23 cellular contexts compared by ENCODE assay signal in genomic region chr5:12934722-12935121, GRCh38.
DNase-seq lines count a peak whose midpoint lies in the region; ATAC-seq and TF ChIP-seq lines count a peak whose summit lies in the region.
"Had no signal": no experiment of that assay in that cellular context is flagged by ENCODE, and none has a peak within 500 bp of the region (broad histone marks: within the 10 kb centered on the region; RNA-seq: fewer than 3 reads in every experiment).

No MANE protein-coding gene starts in this region.

- H3K4me3 Mint-ChIP-seq in endothelial cell (ENCODE audit: unreplicated experiment): no peak overlapping the region
- H3K4me3 Mint-ChIP-seq: activated CD8-positive, alpha-beta memory T cell treated with anti-CD3 and anti-CD28 coated beads, Interleukin-2, amount 10 ng/mL, durations not matched to agents 7 days and 5 days; activated naive CD8-positive, alpha-beta T cell treated with anti-CD3 and anti-CD28 coated beads, Interleukin-2, amount 10 ng/mL, durations not matched to agents 7 days and 5 days; B cell; naive thymus-derived CD8-positive, alpha-beta T cell had no signal

- no peaks in the 10 kb centered on the region for H3K27me3 ChIP-seq in PC-9 (ENCODE audit: insufficient read depth, low read depth)
- H3K27me3 ChIP-seq: ovary, thyroid gland had no signal

- DNase-seq in DMS53 treated with DMSO at 0.1 percent for 48 hours (lab: John Stamatoyannopoulos, UW; ENCODE audit: unreplicated experiment): peak; percentile 91
- DNase-seq in HT1080 (ENCODE audit: low read depth): peak; percentile 76
- DNase-seq in PC-9: peak; percentile 48 to 69
- DNase-seq in sciatic nerve (ENCODE audit: low spot score): no peak
- no peak for DNase-seq in G401 (ENCODE audit: low spot score)
- DNase-seq in endothelial cell (ENCODE audit: low spot score): no peak
- DNase-seq: activated CD4-positive, alpha-beta T cell treated with anti-CD3 and anti-CD28 coated beads for 4 hours; activated CD8-positive, alpha-beta memory T cell treated with anti-CD3 and anti-CD28 coated beads, Interleukin-2, amount 10 ng/mL, durations not matched to agents 7 days and 5 days; activated naive CD8-positive, alpha-beta T cell treated with anti-CD3 and anti-CD28 coated beads, Interleukin-2, amount 10 ng/mL, durations not matched to agents 7 days and 5 days; Calu3; GDM1; HCEC 1CT; mesendoderm; MV-4-11; naive thymus-derived CD8-positive, alpha-beta T cell; NCI-H2029; ovary; stimulated activated naive CD4-positive, alpha-beta T cell treated with Interleukin-2 at 50 U/mL for 16 hours; thyroid gland had no signal

- in situ Hi-C loops in G401 (cut with HindIII; ENCODE audit: low sequenced_read_pairs): no loop called here

- POLR2A ChIA-PET in PC-9 (lab: Charles Lee; ENCODE audit: unreplicated experiment): no interaction called here

- H3K36me3 ChIP-seq in PC-9 (ENCODE audit: low read depth): no peaks in the 10 kb centered on the region
- H3K36me3 ChIP-seq: ovary, thyroid gland had no signal

- H3K9me3 ChIP-seq in PC-9 (ENCODE audit: insufficient read depth, low read depth): no peaks in the 10 kb centered on the region
- H3K9me3 ChIP-seq: ovary, thyroid gland had no signal

- no peak overlapping the region for H3K4me2 ChIP-seq in PC-9

- H3K79me2 ChIP-seq in PC-9 (ENCODE audit: low read depth): no peaks in the 10 kb centered on the region

- H3K9me2 ChIP-seq in PC-9 (ENCODE audit: insufficient read depth): no peaks in the 10 kb centered on the region

- H3K9me3 Mint-ChIP-seq in endothelial cell (ENCODE audit: unreplicated experiment): no peaks in the 10 kb centered on the region

- intact Hi-C loops in PC-9 (cut with micrococcal nuclease; ENCODE audit: unreplicated experiment) (no loop called here), sciatic nerve (cut with DNase I) (no loop called here)

- no peaks in the 10 kb centered on the region for H3F3A ChIP-seq in PC-9 (ENCODE audit: insufficient read depth, low read depth)

- CTCF ChIA-PET in PC-9 (lab: Charles Lee): no interaction called here

- no peak overlapping the region for H3K4me3 ChIP-seq in PC-9
- H3K4me3 ChIP-seq: ovary, thyroid gland had no signal

- peak; percentile 87 for ATAC-seq in esophagus mucosa
- no peak for ATAC-seq in sciatic nerve
- no peak for ATAC-seq in GM18867 (IDR thresholded peaks at IDR 0.05; ENCODE audit: unreplicated experiment)
- ATAC-seq: activated CD8-positive, alpha-beta memory T cell treated with anti-CD3 and anti-CD28 coated beads, Interleukin-2, amount 10 ng/mL, durations not matched to agents 7 days and 5 days; naive thymus-derived CD8-positive, alpha-beta T cell had no signal

- no peak overlapping the region for H3K27ac Mint-ChIP-seq in endothelial cell (ENCODE audit: unreplicated experiment)
- H3K27ac Mint-ChIP-seq: activated CD8-positive, alpha-beta memory T cell treated with anti-CD3 and anti-CD28 coated beads, Interleukin-2, amount 10 ng/mL, durations not matched to agents 7 days and 5 days; activated naive CD8-positive, alpha-beta T cell treated with anti-CD3 and anti-CD28 coated beads, Interleukin-2, amount 10 ng/mL, durations not matched to agents 7 days and 5 days; activated T-helper 2 cell treated with anti-CD3 and anti-CD28 coated beads, Interferon-gamma antibody, Interleukin-2, Interleukin-4, amounts not matched to agents 10 μg/mL and 5 μg/mL and 100 μg/mL, durations not matched to agents 14 hours and 24 hours and 36 hours; B cell; naive thymus-derived CD8-positive, alpha-beta T cell had no signal

- TF ChIP-seq CTCF in PC-9 (conservative IDR thresholded peaks at IDR 0.05): no peak
- no peak for TF ChIP-seq CTCF in endothelial cell (IDR thresholded peaks at IDR 0.05; ENCODE audit: unreplicated experiment)

- H3K27me3 Mint-ChIP-seq in endothelial cell (ENCODE audit: unreplicated experiment): peaks cover 2% of the 10 kb centered on the region
- H3K27me3 Mint-ChIP-seq: activated CD8-positive, alpha-beta memory T cell treated with anti-CD3 and anti-CD28 coated beads, Interleukin-2, amount 10 ng/mL, durations not matched to agents 7 days and 5 days; activated naive CD8-positive, alpha-beta T cell treated with anti-CD3 and anti-CD28 coated beads, Interleukin-2, amount 10 ng/mL, durations not matched to agents 7 days and 5 days; B cell; naive thymus-derived CD8-positive, alpha-beta T cell had no signal

- H2AFZ ChIP-seq in PC-9: no peak overlapping the region

- peaks cover 9% of the 10 kb centered on the region for H3K4me1 ChIP-seq in PC-9 (replicated peaks; ENCODE audit: insufficient read depth)
- H3K4me1 ChIP-seq: thyroid gland had no signal

- H3K27ac ChIP-seq in PC-9: peak overlapping the region; percentile 37
- H3K27ac ChIP-seq: ovary, thyroid gland had no signal

- no peaks in the 10 kb centered on the region for H3K4me1 Mint-ChIP-seq in endothelial cell (ENCODE audit: unreplicated experiment)
- H3K4me1 Mint-ChIP-seq: activated CD8-positive, alpha-beta memory T cell treated with anti-CD3 and anti-CD28 coated beads, Interleukin-2, amount 10 ng/mL, durations not matched to agents 7 days and 5 days; activated naive CD8-positive, alpha-beta T cell treated with anti-CD3 and anti-CD28 coated beads, Interleukin-2, amount 10 ng/mL, durations not matched to agents 7 days and 5 days; B cell; naive thymus-derived CD8-positive, alpha-beta T cell had no signal

- no TSS peak for BruUV-seq in PC-9 (replicated peaks; lab: Mats Ljungman, UMichigan)

- H4K20me1 ChIP-seq in PC-9 (ENCODE audit: insufficient read depth): no peaks in the 10 kb centered on the region

- no peaks in the 10 kb centered on the region for H3K36me3 Mint-ChIP-seq in endothelial cell (ENCODE audit: low read depth, unreplicated experiment)
- H3K36me3 Mint-ChIP-seq: activated CD8-positive, alpha-beta memory T cell treated with anti-CD3 and anti-CD28 coated beads, Interleukin-2, amount 10 ng/mL, durations not matched to agents 7 days and 5 days; activated naive CD8-positive, alpha-beta T cell treated with anti-CD3 and anti-CD28 coated beads, Interleukin-2, amount 10 ng/mL, durations not matched to agents 7 days and 5 days; naive thymus-derived CD8-positive, alpha-beta T cell had no signal

Comparison
In these comparisons a context has a peak if more than half of its experiments do, and no peak if none do; other contexts are left out.
1. DNase-seq: peak in DMS53 treated with DMSO at 0.1 percent for 48 hours (single experiment), HT1080 (single experiment) and PC-9 (2 of 2); none in sciatic nerve (single experiment), G401 (single experiment) and endothelial cell (single experiment).